Comparison of ENCODE assay signal across 14 cellular contexts in genomic region chr16:2004795-2005517, GRCh38. TPM values are rescaled to one million over a fixed set of nuclear protein-coding genes. Genes with fewer than 3 reads are reported as not detected.
DNase-seq lines count a peak whose midpoint lies in the region; ATAC-seq and TF ChIP-seq lines count a peak whose summit lies in the region.
"Had no signal": no experiment of that assay in that cellular context is flagged by ENCODE, and none has a peak within 500 bp of the region (broad histone marks: within the 10 kb centered on the region; RNA-seq: fewer than 3 reads in every experiment).

No MANE protein-coding gene starts in this region.

- no peaks in the 10 kb centered on the region for H3K27me3 ChIP-seq in Karpas-422 (ENCODE audit: low read length)
- H3K27me3 ChIP-seq in skeletal muscle satellite cell (ENCODE audit: control insufficient read depth, insufficient read depth, low read length), result no peaks in the 10 kb centered on the region
- H3K27me3 ChIP-seq: adrenal gland, colonic mucosa had no signal

- no peak for ATAC-seq in mucosa of descending colon
- no peak for ATAC-seq in GM18517 (IDR thresholded peaks at IDR 0.05; ENCODE audit: unreplicated experiment)

- TF ChIP-seq CTCF in mucosa of descending colon (IDR thresholded peaks at IDR 0.05), result no peak

- H3K36me3 ChIP-seq in Karpas-422 (ENCODE audit: insufficient read depth, low read length) (peaks cover 14% of the 10 kb centered on the region), skeletal muscle satellite cell (ENCODE audit: insufficient read depth, low read length) (peaks cover 35% of the 10 kb centered on the region), mucosa of descending colon (ENCODE audit: low read depth) (peaks cover 8% of the 10 kb centered on the region)

- H3K9me2 ChIP-seq in Karpas-422 (replicated peaks; ENCODE audit: insufficient read depth, low read length), result no peaks in the 10 kb centered on the region

- DNase-seq in NCI-H82 (lab: John Stamatoyannopoulos, UW) (peak; percentile 58), NCI-H82 treated with DMSO at 0.1 percent for 48 hours (lab: John Stamatoyannopoulos, UW; ENCODE audit: unreplicated experiment) (no peak), Karpas-422 (no peak), middle frontal gyrus (ENCODE audit: extremely low spot score, low spot score) (no peak), mucosa of descending colon (no peak)
- DNase-seq: adrenal gland, colonic mucosa, NCI-H1930, trophoblast cell had no signal

- H3K9me3 Mint-ChIP-seq in dendritic cell treated with granulocyte-macrophage colony-stimulating factor and Interleukin-4, amounts not matched to agents 40 ng/mL and 50 ng/mL, for 4 days, result no peaks in the 10 kb centered on the region
- H3K9me3 Mint-ChIP-seq: memory B cell had no signal

- peaks cover 76% of the 10 kb centered on the region for H3K36me3 Mint-ChIP-seq in dendritic cell treated with granulocyte-macrophage colony-stimulating factor and Interleukin-4, amounts not matched to agents 40 ng/mL and 50 ng/mL, for 4 days (ENCODE audit: low read depth)

- H3K4me2 ChIP-seq in Karpas-422 (ENCODE audit: low read depth, low read length, poor library complexity, severe bottlenecking) (peak overlapping the region; percentile 28), skeletal muscle satellite cell (ENCODE audit: low read length) (peak overlapping the region; percentile 66)

- H3K9ac ChIP-seq in Karpas-422 (ENCODE audit: low read length) (0 out of 2 replicates have a peak overlapping the region, but pooled peaks have one; percentile 98), skeletal muscle satellite cell (ENCODE audit: low read depth, low read length) (peak overlapping the region; percentile 39)
- H3K9ac ChIP-seq: parathyroid adenoma had no signal

- no peak overlapping the region for H2AFZ ChIP-seq in Karpas-422 (ENCODE audit: low read length)
- H2AFZ ChIP-seq: parathyroid adenoma had no signal

- H4K20me1 ChIP-seq in Karpas-422 (ENCODE audit: insufficient read depth, low read depth, low read length), result peaks cover 73% of the 10 kb centered on the region

- no peak overlapping the region for H3K27ac ChIP-seq in Karpas-422 (ENCODE audit: low read length)
- H3K27ac ChIP-seq: parathyroid adenoma had no signal

- H3K4me3 Mint-ChIP-seq in dendritic cell treated with granulocyte-macrophage colony-stimulating factor and Interleukin-4, amounts not matched to agents 40 ng/mL and 50 ng/mL, for 4 days, result no peak overlapping the region
- H3K4me3 Mint-ChIP-seq: memory B cell had no signal

- H3K27ac Mint-ChIP-seq in dendritic cell treated with granulocyte-macrophage colony-stimulating factor and Interleukin-4, amounts not matched to agents 40 ng/mL and 50 ng/mL, for 4 days, result peak overlapping the region; percentile 40
- H3K27ac Mint-ChIP-seq: memory B cell had no signal

- peaks cover 2% of the 10 kb centered on the region for H3K27me3 Mint-ChIP-seq in dendritic cell treated with granulocyte-macrophage colony-stimulating factor and Interleukin-4, amounts not matched to agents 40 ng/mL and 50 ng/mL, for 4 days
- H3K27me3 Mint-ChIP-seq: memory B cell had no signal

- H3K4me3 ChIP-seq in Karpas-422 (ENCODE audit: low read length) (no peak overlapping the region), skeletal muscle satellite cell (ENCODE audit: low read length) (peak overlapping the region; percentile 38), mucosa of descending colon (no peak overlapping the region)
- H3K4me3 ChIP-seq: adrenal gland, colonic mucosa had no signal

- intact Hi-C loops in dendritic cell treated with granulocyte-macrophage colony-stimulating factor and Interleukin-4, amounts not matched to agents 40 ng/mL and 50 ng/mL, for 4 days (cut with micrococcal nuclease), result loop anchor here (1.0 kb wide), 1 partner anchor 148 kb away; no protein-coding TSS in a partner anchor
- intact Hi-C loops in mucosa of descending colon (cut with DNase I, micrococcal nuclease), result no loop called here

- peaks cover 64% of the 10 kb centered on the region for H3K79me2 ChIP-seq in Karpas-422 (ENCODE audit: low read length)

- no peaks in the 10 kb centered on the region for H3K9me3 ChIP-seq in Karpas-422 (ENCODE audit: low read length)
- no peaks in the 10 kb centered on the region for H3K9me3 ChIP-seq in skeletal muscle satellite cell (replicated peaks; ENCODE audit: low read length)
- H3K9me3 ChIP-seq in mucosa of descending colon, result no peaks in the 10 kb centered on the region
- H3K9me3 ChIP-seq: adrenal gland, colonic mucosa had no signal

- H3K4me1 ChIP-seq in Karpas-422 (ENCODE audit: low read length) (peaks cover 46% of the 10 kb centered on the region), skeletal muscle satellite cell (ENCODE audit: control insufficient read depth, insufficient read depth, low read length) (peaks cover 49% of the 10 kb centered on the region), mucosa of descending colon (ENCODE audit: low read depth) (peaks cover 34% of the 10 kb centered on the region)

- H3K4me1 Mint-ChIP-seq in dendritic cell treated with granulocyte-macrophage colony-stimulating factor and Interleukin-4, amounts not matched to agents 40 ng/mL and 50 ng/mL, for 4 days (ENCODE audit: low read depth), result peaks cover 60% of the 10 kb centered on the region

RNA-seq across cellular contexts. Expression of gene ZNF598, which starts 4.7 kb away (rescaled TPM):
- 12.6 and 20.5 TPM in 2 replicates for total RNA-seq in Karpas-422 (2014; rRNA removed; shearing (Covaris generic); ENCODE audit: low replicate concordance)
- total RNA-seq in skeletal muscle satellite cell (2012; rRNA removed), result 26.1 and 28.0 TPM in 2 replicates
- total RNA-seq in mucosa of descending colon, result 10 to 100 TPM; 41.9 to 45.4 (median 42.4) TPM

RNA-seq across cellular contexts. Expression of gene NPW, which starts 14.6 kb away (rescaled TPM):
- total RNA-seq in Karpas-422 (2014; rRNA removed; shearing (Covaris generic); ENCODE audit: low replicate concordance), result 3.0 TPM in 1 of 2 replicates, not detected in the other
- not detected in 2 replicates for total RNA-seq in skeletal muscle satellite cell (2012; rRNA removed)
- total RNA-seq in mucosa of descending colon, result 1 to 10 TPM in 1 of 3 donors, under 1 TPM in 2; 0.32 to 2.1 (median 0.60) TPM

RNA-seq across cellular contexts. Expression of gene SYNGR3, which starts 15.2 kb away (rescaled TPM):
- 5.3 and 16.3 TPM in 2 replicates for total RNA-seq in Karpas-422 (2014; rRNA removed; shearing (Covaris generic); ENCODE audit: low replicate concordance)
- total RNA-seq in skeletal muscle satellite cell (2012; rRNA removed), result 0.66 and 1.8 TPM in 2 replicates
- 1 to 10 TPM; 1.3 to 7.9 (median 1.5) TPM for total RNA-seq in mucosa of descending colon

RNA-seq across cellular contexts. Expression of gene GFER, which starts 21.0 kb away (rescaled TPM):
- total RNA-seq in Karpas-422 (2014; rRNA removed; shearing (Covaris generic); ENCODE audit: low replicate concordance), result 17.0 and 43.8 TPM in 2 replicates
- total RNA-seq in skeletal muscle satellite cell (2012; rRNA removed), result 10.1 and 13.1 TPM in 2 replicates
- total RNA-seq in mucosa of descending colon, result 10 to 100 TPM; 42.1 to 75.5 (median 68.8) TPM

RNA-seq across cellular contexts. Expression of gene NHERF2, which starts 21.7 kb away (rescaled TPM):
- total RNA-seq in Karpas-422 (2014; rRNA removed; shearing (Covaris generic); ENCODE audit: low replicate concordance), result not detected in 2 replicates
- 3.5 and 6.1 TPM in 2 replicates for total RNA-seq in skeletal muscle satellite cell (2012; rRNA removed)
- 10 to 100 TPM; 54.5 to 65.4 (median 60.0) TPM for total RNA-seq in mucosa of descending colon
